9 cellular contexts compared by ENCODE assay signal in the genomic region with DNA sequence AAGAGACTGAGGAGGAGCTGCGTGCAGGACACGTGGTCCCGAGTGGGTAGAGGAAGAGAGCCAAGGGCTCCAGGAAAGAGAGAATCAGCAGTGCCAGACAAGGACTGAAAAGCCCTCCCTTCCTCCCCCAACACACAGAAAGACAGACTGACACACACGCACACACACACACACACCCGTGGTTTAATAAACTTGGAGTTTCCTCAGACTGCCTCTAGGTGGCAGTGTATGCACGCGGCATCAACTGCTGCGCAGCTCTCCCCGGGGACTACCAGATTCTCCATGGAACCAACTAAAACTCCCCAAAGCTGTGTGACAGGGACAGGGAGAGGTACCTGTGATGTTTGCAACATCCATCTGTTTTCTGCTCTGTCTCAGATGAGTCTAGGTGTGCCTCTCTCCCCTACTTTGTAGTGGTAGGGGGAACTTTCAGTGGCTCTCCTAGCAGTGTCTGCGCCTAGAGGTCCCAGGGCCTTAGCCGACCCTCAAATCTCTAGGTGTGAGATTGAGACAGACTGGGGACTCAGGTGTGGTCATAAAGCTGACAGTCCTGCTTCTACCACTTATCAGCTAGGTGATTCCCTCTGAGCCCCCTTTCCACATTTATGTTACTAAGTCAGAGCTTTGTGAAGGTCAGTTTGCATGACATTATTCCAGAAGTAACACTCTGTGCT. TPM values are rescaled to one million over a fixed set of nuclear protein-coding genes. Genes with fewer than 3 reads are reported as not detected.
DNase-seq lines count a peak whose midpoint lies in the region; FAIRE-seq and TF ChIP-seq lines count a peak whose summit lies in the region.
"Had no signal": no experiment of that assay in that cellular context is flagged by ENCODE, and none has a peak within 500 bp of the region (broad histone marks: within the 10 kb centered on the region; RNA-seq: fewer than 3 reads in every experiment).

No MANE protein-coding gene starts in this region.

- H3K27ac ChIP-seq in keratinocyte (ENCODE audit: control insufficient read depth, insufficient read depth, low read length) = no peak overlapping the region

- H4K20me1 ChIP-seq in keratinocyte (ENCODE audit: control insufficient read depth, extremely low read depth, insufficient read depth, low read length) = no peaks in the 10 kb centered on the region

- H3K9ac ChIP-seq in keratinocyte (ENCODE audit: control insufficient read depth, extremely low read depth, insufficient read depth, low read length) = no peak overlapping the region

- no peaks in the 10 kb centered on the region for H3K36me3 ChIP-seq in HAP-1 (replicated peaks)
- no peaks in the 10 kb centered on the region for H3K36me3 ChIP-seq in keratinocyte (ENCODE audit: control insufficient read depth in 2 of 2, extremely low read depth in 1 of 2, insufficient read depth in 2 of 2, low read length in 2 of 2)

- H3K27me3 ChIP-seq in HAP-1 (ENCODE audit: low read depth) = no peaks in the 10 kb centered on the region
- no peaks in the 10 kb centered on the region for H3K27me3 ChIP-seq in keratinocyte (ENCODE audit: control insufficient read depth, extremely low read depth, insufficient read depth, low read length)

- dilution Hi-C loops in keratinocyte (cut with MboI; ENCODE audit: extremely low pct_ligation_motif_present, low sequenced_read_pairs) = no loop called here

- no peak for FAIRE-seq in keratinocyte (lab: Jason Lieb, UNC)
- FAIRE-seq: G401.6 had no signal

- in situ Hi-C loops in HAP-1 (cut with MboI; ENCODE audit: low sequenced_read_pairs) = loop anchor here (5.0 kb wide), 1 partner anchor 63 kb away; no protein-coding TSS in a partner anchor
- in situ Hi-C loops in T47D (cut with HindIII; ENCODE audit: low pct_unique_long_range_greater_than_20kb, low sequenced_read_pairs) = no loop called here

- DNase-seq in NCI-H2107 treated with DMSO at 0.1 percent for 48 hours (lab: John Stamatoyannopoulos, UW; ENCODE audit: unreplicated experiment) (peak; percentile 26), NCI-H2107 (lab: John Stamatoyannopoulos, UW) (no peak), HAP-1 (ENCODE audit: low spot score in 2 of 2) (peak; percentile 65 to 77), T-helper 22 cell (ENCODE audit: low read depth) (peak; percentile 58), T47D (ENCODE audit: low read depth in 1 of 2, low spot score in 1 of 2) (peak; percentile 70 to 84), keratinocyte (ENCODE audit: low read depth, low spot score) (no peak)
- peak; percentile 67 for DNase-seq in stimulated activated CD4-positive, alpha-beta T cell treated with anti-CD3 and anti-CD28 coated beads, Interleukin-2, amount 100 ng/mL, for 4 hours (ENCODE audit: low read depth)

- H3K4me3 ChIP-seq in HAP-1 = no peak overlapping the region
- H3K4me3 ChIP-seq in keratinocyte (ENCODE audit: control insufficient read depth in 2 of 3, extremely low read depth in 1 of 3, insufficient read depth in 2 of 3, low read depth in 1 of 3, low read length in 3 of 3) = no peak overlapping the region

- H2AFZ ChIP-seq in keratinocyte (ENCODE audit: control insufficient read depth, low read length) = peak overlapping the region; percentile 26

- H3K9me1 ChIP-seq in keratinocyte (ENCODE audit: control insufficient read depth, extremely low read depth, insufficient read depth, low read length) = no peaks in the 10 kb centered on the region

- H3K4me2 ChIP-seq in keratinocyte (ENCODE audit: control insufficient read depth, extremely low read depth, insufficient read depth, low read depth, low read length) = no peak overlapping the region

- no peaks in the 10 kb centered on the region for H3K79me2 ChIP-seq in keratinocyte (ENCODE audit: control insufficient read depth, insufficient read depth, low read length)

- TF ChIP-seq CTCF in LNCAP (IDR thresholded peaks at IDR 0.05) (peak; percentile 75), keratinocyte (optimal IDR thresholded peaks at IDR 0.05 in 1 of 3, IDR thresholded peaks at IDR 0.05 in 1 of 3, conservative IDR thresholded peaks at IDR 0.05 in 1 of 3; ENCODE audit: extremely low read depth in 1 of 3, insufficient read depth in 2 of 3, low read length in 3 of 3) (peak; percentile 93 to 96 (median 93))

- no peaks in the 10 kb centered on the region for H3K9me3 ChIP-seq in HAP-1
- H3K9me3 ChIP-seq in keratinocyte (ENCODE audit: control insufficient read depth, low read depth, low read length) = no peaks in the 10 kb centered on the region

- H3K4me1 ChIP-seq in HAP-1 (no peaks in the 10 kb centered on the region), keratinocyte (ENCODE audit: control insufficient read depth, extremely low read depth, insufficient read depth, low read length) (peaks cover 11% of the 10 kb centered on the region)

RNA-seq across cellular contexts. Expression of a gene that starts 9.3 kb away (rescaled TPM):
- polyA plus RNA-seq in keratinocyte = 71.1 to 191 TPM (median 87.0 TPM) in 3 replicates
- polyA plus RNA-seq in keratinocyte (2011; ENCODE audit: low read depth) = 24.8 TPM
- 64.9 and 73.6 TPM in 2 replicates for polyA plus RNA-seq in keratinocyte (2011; cell fraction: cytosol; rRNA removed)
- 286 and 296 TPM in 2 replicates for polyA plus RNA-seq in keratinocyte (2011; cell fraction: nucleus; rRNA removed)
- 89.0 and 143 TPM in 2 replicates for polyA plus RNA-seq in keratinocyte (2012; ENCODE audit: low replicate concordance)
- polyA minus RNA-seq in keratinocyte = 94.5 to 356 TPM (median 124 TPM) in 3 replicates
- 73.1 TPM for polyA minus RNA-seq in keratinocyte (2011; cell fraction: cytosol; rRNA and poly(A)+ RNA removed)
- polyA minus RNA-seq in keratinocyte (2011; cell fraction: nucleus; rRNA and poly(A)+ RNA removed) = 118 and 190 TPM in 2 replicates

RNA-seq across cellular contexts. Expression of a gene that starts 36.4 kb away (rescaled TPM):
- polyA plus RNA-seq in keratinocyte = 50.2 to 71.6 TPM (median 53.3 TPM) in 3 replicates
- polyA plus RNA-seq in keratinocyte (2011; ENCODE audit: low read depth) = 28.2 TPM
- polyA plus RNA-seq in keratinocyte (2011; cell fraction: cytosol; rRNA removed) = 40.1 and 45.4 TPM in 2 replicates
- polyA plus RNA-seq in keratinocyte (2011; cell fraction: nucleus; rRNA removed) = 39.3 and 51.0 TPM in 2 replicates
- polyA plus RNA-seq in keratinocyte (2012; ENCODE audit: low replicate concordance) = 36.5 and 39.4 TPM in 2 replicates
- 7.6 to 27.0 TPM (median 20.6 TPM) in 3 replicates for polyA minus RNA-seq in keratinocyte
- 16.5 TPM for polyA minus RNA-seq in keratinocyte (2011; cell fraction: cytosol; rRNA and poly(A)+ RNA removed)
- polyA minus RNA-seq in keratinocyte (2011; cell fraction: nucleus; rRNA and poly(A)+ RNA removed) = 11.3 and 24.3 TPM in 2 replicates

Comparison
In these comparisons a context has a peak if more than half of its experiments do, and no peak if none do; other contexts are left out.
1. DNase-seq: peak in NCI-H2107 treated with DMSO at 0.1 percent for 48 hours (single experiment), HAP-1 (2 of 2), T-helper 22 cell (single experiment), T47D (2 of 2) and stimulated activated CD4-positive, alpha-beta T cell treated with anti-CD3 and anti-CD28 coated beads, Interleukin-2, amount 100 ng/mL, for 4 hours (single experiment); none in NCI-H2107 (single experiment) and keratinocyte (single experiment).